In the genomic region with DNA sequence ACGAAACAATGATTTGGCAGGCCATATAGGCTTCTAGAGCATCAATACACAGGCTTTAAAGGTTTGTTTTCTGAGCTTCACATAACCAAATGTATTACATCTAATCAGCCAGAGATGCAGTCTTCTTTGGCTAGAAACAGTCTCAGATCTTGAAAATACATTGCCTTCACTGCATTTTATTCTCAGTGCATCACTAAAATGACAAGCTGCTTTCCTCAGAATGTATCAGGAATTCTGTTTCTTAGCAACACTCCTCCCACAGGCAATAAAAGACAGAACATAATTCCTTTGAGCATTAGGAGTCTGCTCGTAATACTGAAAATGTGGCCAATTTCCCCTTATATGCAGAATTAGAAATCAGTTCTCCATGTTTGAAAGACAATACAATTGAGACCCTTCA, we compare ENCODE assay signal across 18 cellular contexts. TPM values are rescaled to one million over a fixed set of nuclear protein-coding genes. Genes with fewer than 3 reads are reported as not detected.
DNase-seq lines count a peak whose midpoint lies in the region; ATAC-seq and TF ChIP-seq lines count a peak whose summit lies in the region.
"Had no signal": no experiment of that assay in that cellular context is flagged by ENCODE, and none has a peak within 500 bp of the region (broad histone marks: within the 10 kb centered on the region; RNA-seq: fewer than 3 reads in every experiment).

No MANE protein-coding gene starts in this region.

- TF ChIP-seq CTCF in IMR-90 (conservative IDR thresholded peaks at IDR 0.05; ENCODE audit: low read depth, low read length), result no peak

- POLR2A ChIA-PET in IMR-90 (lab: Charles Lee; ENCODE audit: unreplicated experiment), result no interaction called here
- POLR2A ChIA-PET in T-cell (lab: Charles Lee), result no interaction called here

- CTCF ChIA-PET in IMR-90 (lab: Yijun Ruan, JAX), result interaction anchor here (1.1 kb wide), 1 partner anchor 11 kb away, joined by 4 read pairs; no protein-coding TSS in a partner anchor
- CTCF ChIA-PET in T-cell (lab: Charles Lee), result no interaction called here

- H2BK15ac ChIP-seq in IMR-90 (ENCODE audit: low read depth, low read length), result no peak overlapping the region

- TF ChIP-seq RAD21 in IMR-90 (IDR thresholded peaks at IDR 0.05; ENCODE audit: low read length), result no peak

- H4K91ac ChIP-seq in IMR-90 (ENCODE audit: insufficient read depth, low read depth, low read length), result no peak overlapping the region

- no peaks in the 10 kb centered on the region for H3K36me3 Mint-ChIP-seq in T-cell

- in situ Hi-C loops in IMR-90 (cut with MboI; ENCODE audit: low sequenced_read_pairs) (no loop called here), HAP-1 (cut with MboI; ENCODE audit: low sequenced_read_pairs) (no loop called here)

- H3K4me2 ChIP-seq in IMR-90 (ENCODE audit: low read depth, low read length), result no peak overlapping the region

- H3K4me1 ChIP-seq in IMR-90 (ENCODE audit: control insufficient read depth, insufficient read depth, low read length), result no peaks in the 10 kb centered on the region
- peaks cover 3% of the 10 kb centered on the region for H3K4me1 ChIP-seq in HAP-1
- H3K4me1 ChIP-seq: esophagus squamous epithelium, left lung had no signal

- no peak overlapping the region for H4K5ac ChIP-seq in IMR-90 (ENCODE audit: low read depth, low read length)

- H3K4me3 ChIP-seq in IMR-90 (ENCODE audit: insufficient read depth, low read depth, low read length), result no peak overlapping the region
- no peak overlapping the region for H3K4me3 ChIP-seq in HAP-1
- H3K4me3 ChIP-seq: esophagus squamous epithelium, left lung had no signal

- no peak overlapping the region for H3K9ac ChIP-seq in IMR-90 (ENCODE audit: low read depth, low read length)

- no peaks in the 10 kb centered on the region for H3K9me1 ChIP-seq in IMR-90 (ENCODE audit: insufficient read depth, low read length)

- H3K23ac ChIP-seq in IMR-90 (ENCODE audit: low read depth, low read length), result no peak overlapping the region

- dilution Hi-C loops in IMR-90 (cut with HindIII; ENCODE audit: low sequenced_read_pairs, unreplicated experiment), result no loop called here

- no peak overlapping the region for H4K8ac ChIP-seq in IMR-90 (ENCODE audit: low read depth in 2 of 2, low read length in 2 of 2)

- H3K9me3 Mint-ChIP-seq in T-cell, result peaks cover 0 to 4% (median 0%) of the 10 kb centered on the region in 3 donors
- H3K9me3 Mint-ChIP-seq: T-helper 1 cell treated with Interleukin-12 subunit alpha and Interleukin-12 subunit beta and Interleukin-4 antibody, amounts not matched to agents 30 μg/mL and 1 μg/mL, for 36 hours had no signal

- intact Hi-C loops in IMR-90 (cut with micrococcal nuclease), result no loop called here

- no peak overlapping the region for H3K4ac ChIP-seq in IMR-90 (ENCODE audit: low read depth, low read length)

- BruUV-seq in IMR-90 (replicated peaks; lab: Mats Ljungman, UMichigan), result no TSS peak

- no peaks in the 10 kb centered on the region for H3K79me1 ChIP-seq in IMR-90 (ENCODE audit: low read depth in 1 of 2, low read length in 2 of 2)

- DNase-seq in AG08395 (ENCODE audit: low spot score), result peak; percentile 80
- DNase-seq in IMR-90, result peak; percentile 52
- peak; percentile 83 for DNase-seq in dedifferentiated amniotic fluid mesenchymal stem cell (ENCODE audit: extremely low spot score)
- peak; percentile 50 for DNase-seq in myocyte (ENCODE audit: low read depth)
- no peak for DNase-seq in HAP-1 (ENCODE audit: low spot score in 2 of 2)
- no peak for DNase-seq in T-cell
- no peak for DNase-seq in glomerular visceral epithelial cell (ENCODE audit: extremely low spot score)
- no peak for DNase-seq in NK-92 (lab: John Stamatoyannopoulos, UW; ENCODE audit: unreplicated experiment)
- DNase-seq: activated gamma-delta T cell; esophagus squamous epithelium; GOT3; Kasumi-1; left lung; NCI-H1436; NCI-H2227 treated with DMSO at 0.1 percent for 48 hours; stimulated activated naive B cell treated with anti-CD40 and anti-IgM and Interleukin-4, amounts not matched to agents 10 μg/mL and 1 μg/mL and 100 μg/mL, for 72 hours had no signal

- no peaks in the 10 kb centered on the region for H3K27me3 ChIP-seq in IMR-90 (ENCODE audit: control insufficient read depth, insufficient read depth, low read length)
- no peaks in the 10 kb centered on the region for H3K27me3 ChIP-seq in HAP-1 (ENCODE audit: low read depth)
- H3K27me3 ChIP-seq: esophagus squamous epithelium, left lung had no signal

- no peak overlapping the region for H3K18ac ChIP-seq in IMR-90 (ENCODE audit: low read depth, low read length)

- no peak overlapping the region for H3K56ac ChIP-seq in IMR-90 (ENCODE audit: extremely low read depth, insufficient read depth, low read length)

- H3K36me3 ChIP-seq in IMR-90 (ENCODE audit: control insufficient read depth, insufficient read depth, low read length) (no peaks in the 10 kb centered on the region), HAP-1 (replicated peaks) (no peaks in the 10 kb centered on the region)
- H3K36me3 ChIP-seq: esophagus squamous epithelium, left lung had no signal

- no peak overlapping the region for H2BK120ac ChIP-seq in IMR-90 (ENCODE audit: low read depth, low read length)

- no peak overlapping the region for H2BK5ac ChIP-seq in IMR-90 (ENCODE audit: low read depth, low read length, poor library complexity, severe bottlenecking)

- no peak for TF ChIP-seq POLR2A in IMR-90 (IDR thresholded peaks at IDR 0.05; ENCODE audit: low read depth, low read length)

- no peak overlapping the region for H2BK20ac ChIP-seq in IMR-90 (ENCODE audit: low read depth, low read length)

- no peak overlapping the region for H2AFZ ChIP-seq in IMR-90 (replicated peaks; ENCODE audit: low read length, poor library complexity)

- ATAC-seq in IMR-90 (ENCODE audit: low read depth) (no peak), T-cell (replicated peaks in 1 of 4) (no peak)
- ATAC-seq: activated CD4-positive, CD25-positive, alpha-beta regulatory T cell treated with anti-CD3 and anti-CD28 coated beads, Interleukin-2, amount 50 U/mL, for 24 hours; left lung; stimulated activated naive B cell treated with anti-CD40 and anti-IgM and Interleukin-4, amounts not matched to agents 10 μg/mL and 1 μg/mL and 100 μg/mL, for 72 hours had no signal

- no peak overlapping the region for H3K14ac ChIP-seq in IMR-90 (replicated peaks; ENCODE audit: low read depth, low read length)

- 100% methylated on average over 1 of the region's 2 CpGs; no CpG with 5 or more reads in 1 of the 2 experiments for WGBS in IMR-90 (ENCODE audit: extremely low coverage in 2 of 2, insufficient read length in 1 of 2), 2 experiments

- H2AK5ac ChIP-seq in IMR-90 (ENCODE audit: low read depth, low read length), result no peak overlapping the region

- peaks cover 0 to 8% of the 10 kb centered on the region in 2 donors for H3K27me3 Mint-ChIP-seq in T-cell

- no peak overlapping the region for H3K27ac Mint-ChIP-seq in T-cell
- H3K27ac Mint-ChIP-seq: stimulated activated naive B cell treated with anti-CD40 and anti-IgM and Interleukin-4, amounts not matched to agents 10 μg/mL and 1 μg/mL and 100 μg/mL, for 72 hours; T-helper 1 cell treated with Interleukin-12 subunit alpha and Interleukin-12 subunit beta and Interleukin-4 antibody, amounts not matched to agents 30 μg/mL and 1 μg/mL, for 36 hours had no signal

- H3K27ac ChIP-seq in IMR-90 (ENCODE audit: insufficient read depth, low read length), result no peak overlapping the region
- H3K27ac ChIP-seq: esophagus squamous epithelium, left lung had no signal

- H3K9me3 ChIP-seq in IMR-90 (ENCODE audit: control insufficient read depth, insufficient read depth, low read length) (no peaks in the 10 kb centered on the region), HAP-1 (no peaks in the 10 kb centered on the region)
- H3K9me3 ChIP-seq: esophagus squamous epithelium, left lung had no signal

- H4K20me1 ChIP-seq in IMR-90 (ENCODE audit: insufficient read depth, low read length), result no peaks in the 10 kb centered on the region

- H3K4me1 Mint-ChIP-seq in T-cell, result no peaks in the 10 kb centered on the region

- H2AK9ac ChIP-seq in IMR-90 (replicated peaks; ENCODE audit: low read depth, low read length, poor library complexity), result no peak overlapping the region

- H3K4me3 Mint-ChIP-seq in T-cell, result no peak overlapping the region
- H3K4me3 Mint-ChIP-seq: stimulated activated naive B cell treated with anti-CD40 and anti-IgM and Interleukin-4, amounts not matched to agents 10 μg/mL and 1 μg/mL and 100 μg/mL, for 72 hours; T-helper 1 cell treated with Interleukin-12 subunit alpha and Interleukin-12 subunit beta and Interleukin-4 antibody, amounts not matched to agents 30 μg/mL and 1 μg/mL, for 36 hours had no signal

TF ChIP-seq in IMR-90, 13 proteins besides CTCF, POLR2A, EP300 and RAD21 (continues in another document):
- no peak for TF ChIP-seq CHD1 (IDR thresholded peaks at IDR 0.05; ENCODE audit: low read depth, low read length)
- TF ChIP-seq SMC3 (IDR thresholded peaks at IDR 0.05; ENCODE audit: low read depth, low read length), result no peak
- TF ChIP-seq MXI1 (IDR thresholded peaks at IDR 0.05; ENCODE audit: borderline replicate concordance, low read depth, low read length), result no peak
- TF ChIP-seq MAZ (IDR thresholded peaks at IDR 0.05; ENCODE audit: borderline replicate concordance, low read depth, low read length), result no peak
- TF ChIP-seq RFX5 (IDR thresholded peaks at IDR 0.05; ENCODE audit: low read depth, low read length), result no peak
- no peak for TF ChIP-seq BHLHE40 (IDR thresholded peaks at IDR 0.05; ENCODE audit: low read depth, low read length)
- no peak for TF ChIP-seq FOS (IDR thresholded peaks at IDR 0.05; ENCODE audit: low read depth, low read length)
- no peak for TF ChIP-seq ELK1 (IDR thresholded peaks at IDR 0.05; ENCODE audit: borderline replicate concordance, low read depth, low read length)
- no peak for TF ChIP-seq MAFK (IDR thresholded peaks at IDR 0.05; ENCODE audit: low read depth, low read length)

RNA-seq across cellular contexts. Expression of gene FEM1C, which starts 36.9 kb away (rescaled TPM):
- total RNA-seq in IMR-90 (2012; rRNA removed) (21.5 and 30.3 TPM in 2 replicates), myocyte (16.8 and 18.7 TPM in 2 replicates), T-cell (10 to 100 TPM; 14.2 to 30.3 (median 15.3) TPM)
- polyA plus RNA-seq in IMR-90 (2012; rRNA removed), result 5.3 and 6.3 TPM in 2 replicates
- 1.4 TPM in 2 replicates for polyA plus RNA-seq in IMR-90 (2012; cell fraction: cytosol; rRNA removed)
- polyA plus RNA-seq in IMR-90 (2012; cell fraction: nucleus; rRNA removed; ENCODE audit: low replicate concordance), result 1.2 and 11.4 TPM in 2 replicates
- polyA plus RNA-seq in myocyte (2012), result 6.9 TPM

Comparison
In these comparisons a context has a peak if more than half of its experiments do, and no peak if none do; other contexts are left out.
1. DNase-seq: peak in AG08395 (single experiment), IMR-90 (single experiment), dedifferentiated amniotic fluid mesenchymal stem cell (single experiment) and myocyte (single experiment); none in HAP-1 (0 of 2), T-cell (0 of 34), glomerular visceral epithelial cell (single experiment) and NK-92 (single experiment).